14 cellular contexts compared by ENCODE assay signal in the genomic region with DNA sequence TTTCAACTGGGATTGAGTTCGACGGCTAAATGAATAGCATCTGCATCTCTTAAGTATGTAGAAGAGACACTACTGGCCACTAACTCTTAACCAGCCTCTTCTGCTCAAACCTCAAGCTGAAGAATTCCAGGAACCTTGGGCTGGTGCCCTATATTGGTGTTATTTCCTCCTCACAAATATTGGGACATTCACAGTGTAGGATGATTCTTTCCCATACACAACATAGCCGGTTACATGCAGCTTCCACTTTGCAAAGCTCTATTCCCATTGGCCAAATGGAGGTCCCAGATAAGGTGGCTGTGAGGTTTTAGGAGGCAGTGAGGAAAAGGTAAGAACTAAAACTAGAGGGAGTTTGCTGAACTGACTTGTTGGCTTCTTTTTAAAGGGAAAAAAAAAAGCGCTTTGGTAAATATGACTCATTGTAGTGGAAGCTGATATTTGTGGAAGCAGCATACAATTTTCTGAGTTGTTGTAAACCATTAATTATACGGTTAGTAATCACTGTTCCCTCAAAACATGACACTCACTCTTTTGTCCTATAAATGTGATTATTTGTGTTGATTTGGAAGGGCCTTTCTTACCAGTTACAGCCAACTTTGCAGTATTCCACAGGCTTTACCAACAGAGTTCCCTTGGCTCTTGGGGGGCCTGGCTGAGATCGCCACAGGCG. TPM values are rescaled to one million over a fixed set of nuclear protein-coding genes. Genes with fewer than 3 reads are reported as not detected.
DNase-seq lines count a peak whose midpoint lies in the region; ATAC-seq and TF ChIP-seq lines count a peak whose summit lies in the region.
"Had no signal": no experiment of that assay in that cellular context is flagged by ENCODE, and none has a peak within 500 bp of the region (broad histone marks: within the 10 kb centered on the region; RNA-seq: fewer than 3 reads in every experiment).

No MANE protein-coding gene starts in this region.

- DNase-seq in HCT116 (ENCODE audit: low read depth, low spot score), result no peak
- no peak for DNase-seq in hepatocyte (ENCODE audit: low spot score)
- peak; percentile 36 for DNase-seq in superior temporal gyrus (ENCODE audit: extremely low spot score)
- DNase-seq: DMS153; NCI-H187 treated with DMSO at 0.1 percent for 48 hours; SHP77; stimulated activated CD4-positive, alpha-beta T cell treated with anti-CD3 and anti-CD28 coated beads, Interleukin-2, amount 100 ng/mL, for 48 hours had no signal

- POLR2A ChIA-PET in HCT116 (lab: Charles Lee), result no interaction called here

- H3K27me3 ChIP-seq in HCT116 (ENCODE audit: insufficient read depth, low read length) (no peaks in the 10 kb centered on the region), hepatocyte (no peaks in the 10 kb centered on the region)

- peaks cover 3% of the 10 kb centered on the region for H3K27me3 Mint-ChIP-seq in brain

- no peak overlapping the region for H2AFZ ChIP-seq in HCT116 (ENCODE audit: low read depth, low read length, poor library complexity, severe bottlenecking)
- no peak overlapping the region for H2AFZ ChIP-seq in hepatocyte

- ATAC-seq in HCT116 (no peak), GM18858 (IDR thresholded peaks at IDR 0.05; ENCODE audit: unreplicated experiment) (no peak), HG03460 (IDR thresholded peaks at IDR 0.05; ENCODE audit: unreplicated experiment) (no peak), GM21786 (IDR thresholded peaks at IDR 0.05; ENCODE audit: unreplicated experiment) (no peak), HG02852 (IDR thresholded peaks at IDR 0.05; ENCODE audit: unreplicated experiment) (no peak)

- H3K4me3 ChIP-seq in HCT116 (replicated peaks in 1 of 2; ENCODE audit: low read depth in 1 of 2, low read length in 2 of 2) (no peak overlapping the region), hepatocyte (no peak overlapping the region)

- intact Hi-C loops in HCT116 (cut with micrococcal nuclease), result loop anchor here (5.0 to 10.0 kb wide), 2 partner anchors 201 to 252 kb away; no protein-coding TSS in a partner anchor

- no peak for TF ChIP-seq RAD21 in HCT116 (IDR thresholded peaks at IDR 0.05; ENCODE audit: low read depth)

- H3K9me3 Mint-ChIP-seq in brain, result no peaks in the 10 kb centered on the region

- H3K4me1 Mint-ChIP-seq in brain, result peaks cover 21% of the 10 kb centered on the region

- CTCF ChIA-PET in HCT116 (lab: Charles Lee), result interaction anchor here (1.5 kb wide), 1 partner anchor 188 kb away, joined by 4 read pairs; no protein-coding TSS in a partner anchor

- H4K20me1 ChIP-seq in HCT116 (ENCODE audit: insufficient read depth) (no peaks in the 10 kb centered on the region), hepatocyte (ENCODE audit: insufficient read depth, poor library complexity, severe bottlenecking) (no peaks in the 10 kb centered on the region)

- BruUV-seq in HCT116 (replicated peaks; lab: Mats Ljungman, UMichigan), result TSS peak; percentile 20

- H3K4me1 ChIP-seq in HCT116 (ENCODE audit: control insufficient read depth in 1 of 2, insufficient read depth in 2 of 2, low read length in 2 of 2) (peaks cover 14 to 21% of the 10 kb centered on the region in 2 experiments), hepatocyte (ENCODE audit: insufficient read depth) (peaks cover 3% of the 10 kb centered on the region)

- no peaks in the 10 kb centered on the region for H3K9me3 ChIP-seq in HCT116 (ENCODE audit: control insufficient read depth in 1 of 2, insufficient read depth in 1 of 2, low read depth in 1 of 2, low read length in 2 of 2)
- H3K9me3 ChIP-seq in hepatocyte (ENCODE audit: low read depth), result no peaks in the 10 kb centered on the region

- no peak overlapping the region for H3K4me3 Mint-ChIP-seq in brain

- no peak overlapping the region for H3K9ac ChIP-seq in HCT116 (ENCODE audit: low read length)

- H3K27ac ChIP-seq in HCT116 (ENCODE audit: low read depth, low read length), result no peak overlapping the region
- peak overlapping the region; percentile 46 for H3K27ac ChIP-seq in hepatocyte
- H3K27ac ChIP-seq: HL-60 had no signal

- RAD21 ChIA-PET in HCT116 (lab: Charles Lee; ENCODE audit: low non-redundant PET in 1 of 2, low total read pairs in 2 of 2, uncharacterized antibody in 2 of 2, unreplicated experiment in 2 of 2), result no interaction called here

- peak overlapping the region in 3 of 5 experiments; percentile 4 to 77 (median 74) for H3K27ac Mint-ChIP-seq in brain

- H3K4me2 ChIP-seq in HCT116 (ENCODE audit: low read length), result no peak overlapping the region
- H3K4me2 ChIP-seq in hepatocyte, result no peak overlapping the region

- H3K36me3 ChIP-seq in HCT116 (ENCODE audit: control insufficient read depth in 1 of 2, insufficient read depth in 2 of 2, low read length in 2 of 2) (peaks cover 10 to 26% of the 10 kb centered on the region in 2 experiments; a peak in 3 of 4 replicates), hepatocyte (replicated peaks; ENCODE audit: insufficient read depth, low read depth) (no peaks in the 10 kb centered on the region)

- TF ChIP-seq CTCF in HCT116 (IDR thresholded peaks at IDR 0.05 in 2 of 3, conservative IDR thresholded peaks at IDR 0.05 in 1 of 3; ENCODE audit: borderline replicate concordance in 1 of 3, insufficient read depth in 1 of 3, low read depth in 2 of 3, low read length in 2 of 3) (no peak), brain (conservative IDR thresholded peaks at IDR 0.05) (no peak), hepatocyte (IDR thresholded peaks at IDR 0.05; ENCODE audit: poor library complexity) (no peak)

- WGBS in hepatocyte (ENCODE audit: low lambda C conversion rate, missing lambda C conversion rate), result 85% methylated on average over 7 of the region's 7 CpGs

- H3K79me2 ChIP-seq in HCT116 (ENCODE audit: insufficient read depth, low read length) (peaks cover 11% of the 10 kb centered on the region; the same call in 1 of the 2 replicates), hepatocyte (peaks cover 13% of the 10 kb centered on the region)

- peaks cover 33% of the 10 kb centered on the region for H3K36me3 Mint-ChIP-seq in brain

- no peak for TF ChIP-seq POLR2A in HCT116 (IDR thresholded peaks at IDR 0.05; ENCODE audit: borderline replicate concordance, extremely low read depth, insufficient read depth, insufficient read length)

- no peaks in the 10 kb centered on the region for H3K9me2 ChIP-seq in HCT116 (ENCODE audit: insufficient read depth)
- H3K9me2 ChIP-seq in hepatocyte (replicated peaks; ENCODE audit: insufficient read depth), result no peaks in the 10 kb centered on the region

TF ChIP-seq in HCT116, 20 proteins besides CTCF, POLR2A, EP300 and RAD21:
- no peak for TF ChIP-seq JUND (IDR thresholded peaks at IDR 0.05)
- TF ChIP-seq, protein P1, sequence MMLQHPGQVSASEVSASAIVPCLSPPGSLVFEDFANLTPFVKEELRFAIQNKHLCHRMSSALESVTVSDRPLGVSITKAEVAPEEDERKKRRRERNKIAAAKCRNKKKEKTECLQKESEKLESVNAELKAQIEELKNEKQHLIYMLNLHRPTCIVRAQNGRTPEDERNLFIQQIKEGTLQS (IDR thresholded peaks at IDR 0.05), result no peak
- TF ChIP-seq ZNF274 (IDR thresholded peaks at IDR 0.05; ENCODE audit: low read depth, low read length), result no peak
- TF ChIP-seq, protein P2, sequence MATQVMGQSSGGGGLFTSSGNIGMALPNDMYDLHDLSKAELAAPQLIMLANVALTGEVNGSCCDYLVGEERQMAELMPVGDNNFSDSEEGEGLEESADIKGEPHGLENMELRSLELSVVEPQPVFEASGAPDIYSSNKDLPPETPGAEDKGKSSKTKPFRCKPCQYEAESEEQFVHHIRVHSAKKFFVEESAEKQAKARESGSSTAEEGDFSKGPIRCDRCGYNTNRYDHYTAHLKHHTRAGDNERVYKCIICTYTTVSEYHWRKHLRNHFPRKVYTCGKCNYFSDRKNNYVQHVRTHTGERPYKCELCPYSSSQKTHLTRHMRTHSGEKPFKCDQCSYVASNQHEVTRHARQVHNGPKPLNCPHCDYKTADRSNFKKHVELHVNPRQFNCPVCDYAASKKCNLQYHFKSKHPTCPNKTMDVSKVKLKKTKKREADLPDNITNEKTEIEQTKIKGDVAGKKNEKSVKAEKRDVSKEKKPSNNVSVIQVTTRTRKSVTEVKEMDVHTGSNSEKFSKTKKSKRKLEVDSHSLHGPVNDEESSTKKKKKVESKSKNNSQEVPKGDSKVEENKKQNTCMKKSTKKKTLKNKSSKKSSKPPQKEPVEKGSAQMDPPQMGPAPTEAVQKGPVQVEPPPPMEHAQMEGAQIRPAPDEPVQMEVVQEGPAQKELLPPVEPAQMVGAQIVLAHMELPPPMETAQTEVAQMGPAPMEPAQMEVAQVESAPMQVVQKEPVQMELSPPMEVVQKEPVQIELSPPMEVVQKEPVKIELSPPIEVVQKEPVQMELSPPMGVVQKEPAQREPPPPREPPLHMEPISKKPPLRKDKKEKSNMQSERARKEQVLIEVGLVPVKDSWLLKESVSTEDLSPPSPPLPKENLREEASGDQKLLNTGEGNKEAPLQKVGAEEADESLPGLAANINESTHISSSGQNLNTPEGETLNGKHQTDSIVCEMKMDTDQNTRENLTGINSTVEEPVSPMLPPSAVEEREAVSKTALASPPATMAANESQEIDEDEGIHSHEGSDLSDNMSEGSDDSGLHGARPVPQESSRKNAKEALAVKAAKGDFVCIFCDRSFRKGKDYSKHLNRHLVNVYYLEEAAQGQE (IDR thresholded peaks at IDR 0.05; ENCODE audit: low read depth), result no peak
- TF ChIP-seq EZH2 (IDR thresholded peaks at IDR 0.05), result no peak
- TF ChIP-seq YY1 (IDR thresholded peaks at IDR 0.05; ENCODE audit: extremely low read depth, insufficient replicate concordance, low read depth, low read length), result no peak
- no peak for TF ChIP-seq SRF (IDR thresholded peaks at IDR 0.05; ENCODE audit: low read depth)
- TF ChIP-seq EGR1 (IDR thresholded peaks at IDR 0.05; ENCODE audit: low read depth), result no peak
- TF ChIP-seq CBX3 (IDR thresholded peaks at IDR 0.05; ENCODE audit: low read depth), result no peak
- TF ChIP-seq EZH2phosphoT487 (IDR thresholded peaks at IDR 0.05; ENCODE audit: borderline replicate concordance), result no peak
- no peak for TF ChIP-seq ZFX (IDR thresholded peaks at IDR 0.05)
- no peak for TF ChIP-seq FOSL1 (IDR thresholded peaks at IDR 0.05; ENCODE audit: low read depth)
- no peak for TF ChIP-seq SIN3A (IDR thresholded peaks at IDR 0.05; ENCODE audit: low read depth)
- no peak for TF ChIP-seq TCF7L2 (IDR thresholded peaks at IDR 0.05; ENCODE audit: borderline replicate concordance, extremely low read depth, insufficient read depth, insufficient read length)

RNA-seq across cellular contexts. Expression of a gene that starts 17.6 kb away (rescaled TPM):
- not detected for total RNA-seq in HCT116 (2021; ENCODE audit: unreplicated experiment)
- polyA plus RNA-seq in HCT116 (2012), result not detected in 2 replicates
- 0.36 TPM for polyA plus RNA-seq in brain (ENCODE audit: insufficient read depth, low read depth, low replicate concordance)
- total RNA-seq in hepatocyte, result not detected in 2 replicates
- 0.16 TPM in 1 of 2 replicates, not detected in the other for polyA plus RNA-seq in hepatocyte
- polyA plus RNA-seq: neural cell had no signal

RNA-seq across cellular contexts. Expression of a gene that starts 28.8 kb away (rescaled TPM):
- total RNA-seq in HCT116 (2021; ENCODE audit: unreplicated experiment), result 31.9 TPM
- polyA plus RNA-seq in HCT116 (2012), result 15.5 and 17.5 TPM in 2 replicates
- polyA plus RNA-seq in brain (ENCODE audit: insufficient read depth, low read depth, low replicate concordance), result 50.5 TPM
- 8.3 and 10.5 TPM in 2 replicates for total RNA-seq in hepatocyte
- 7.5 and 9.0 TPM in 2 replicates for polyA plus RNA-seq in hepatocyte
